Comparison of ENCODE assay signal across 8 cellular contexts in genomic region chr2:71071681-71072398, GRCh38. TPM values are rescaled to one million over a fixed set of nuclear protein-coding genes. Genes with fewer than 3 reads are reported as not detected.
DNase-seq lines count a peak whose midpoint lies in the region; ATAC-seq and TF ChIP-seq lines count a peak whose summit lies in the region.

No MANE protein-coding gene starts in this region.

- intact Hi-C loops in adrenal gland (cut with DNase I), result no loop called here

- CTCF ChIA-PET in T-cell (lab: Charles Lee), result interaction anchor here (0.7 to 1.9 kb wide), 5 partner anchors 10 to 390 kb away, joined by 3 to 9 read pairs (median 3); partner anchors contain the start of genes MCEE (in 1 of the 2) and MPHOSPH10 (in 1 of the 2)

- peak overlapping the region; percentile 98 to 100 for H3K27ac Mint-ChIP-seq in T-cell

- no peaks in the 10 kb centered on the region for H3K27me3 Mint-ChIP-seq in T-cell

- H3K9me3 ChIP-seq in adrenal gland (replicated peaks in 1 of 3), result no peaks in the 10 kb centered on the region

- POLR2A ChIA-PET in T-cell (lab: Charles Lee), result interaction anchor here (0.5 to 1.4 kb wide), 3 partner anchors 59 to 1013 kb away, joined by 3 to 5 read pairs (median 4); partner anchors contain the start of gene MPHOSPH10 (in 1 of the 2)

- peak overlapping the region in 3 of 5 donors; percentile 11 to 62 (median 35) for H3K27ac ChIP-seq in adrenal gland

- 70 to 86% (median 76%) methylated on average over 12 to 14 of the region's 14 CpGs for WGBS in adrenal gland, 4 donors

- H3K36me3 Mint-ChIP-seq in T-cell, result peaks cover 35% of the 10 kb centered on the region

- no peak for TF ChIP-seq POLR2A in adrenal gland (IDR thresholded peaks at IDR 0.05)

- no peak overlapping the region for H3K4me3 ChIP-seq in adrenal gland

- H3K36me3 ChIP-seq in adrenal gland (replicated peaks in 1 of 2), result peaks cover 0 to 36% of the 10 kb centered on the region in 2 donors

- H3K27me3 ChIP-seq in adrenal gland, result no peaks in the 10 kb centered on the region

- peaks cover 65 to 73% (median 72%) of the 10 kb centered on the region in 3 donors for H3K4me1 Mint-ChIP-seq in T-cell

- ATAC-seq in GM18861 (IDR thresholded peaks at IDR 0.05; ENCODE audit: unreplicated experiment) (peak; percentile 45), HG03039 (IDR thresholded peaks at IDR 0.05; ENCODE audit: unreplicated experiment) (peak; percentile 35), T-cell (replicated peaks in 1 of 4) (peak in 1 of 4 experiments; percentile 35), omental fat pad (ENCODE audit: low FRiP score) (no peak)

- DNase-seq in T-cell (peak; percentile 7 to 72 (median 55)), adrenal gland (peak in 2 of 7 donors; percentile 34 to 40), pons (ENCODE audit: low spot score) (peak; percentile 85), COLO668 (lab: John Stamatoyannopoulos, UW; ENCODE audit: unreplicated experiment) (no peak), omental fat pad (ENCODE audit: low spot score) (no peak), SHP77 (lab: John Stamatoyannopoulos, UW) (no peak)

- H3K9me3 Mint-ChIP-seq in T-cell, result no peaks in the 10 kb centered on the region

- TF ChIP-seq CTCF in adrenal gland (IDR thresholded peaks at IDR 0.05) (no peak), omental fat pad (IDR thresholded peaks at IDR 0.05) (no peak)

- H3K4me3 Mint-ChIP-seq in T-cell, result peak overlapping the region; percentile 62 to 96 (median 69)

- peaks cover 14 to 37% of the 10 kb centered on the region in 2 donors for H3K4me1 ChIP-seq in adrenal gland (replicated peaks in 1 of 2)

RNA-seq across cellular contexts. Expression of gene NAGK, which starts 3.4 kb away (rescaled TPM):
- total RNA-seq in T-cell (100 to 1,000 TPM in 3 of 5 donors, 10 to 100 TPM in 2; 89.8 to 124 (median 111) TPM), adrenal gland (100 to 1,000 TPM in 3 of 8 donors, 10 to 100 TPM in 5; 56.8 to 144 (median 85.1) TPM), omental fat pad (100 to 1,000 TPM in 2 of 4 donors, 10 to 100 TPM in 2; 72.1 to 149 (median 121) TPM)
- 100 to 1,000 TPM in 2 of 3 donors, 10 to 100 TPM in 1; 71.7 to 262 (median 203) TPM for polyA plus RNA-seq in adrenal gland

RNA-seq across cellular contexts. Expression of gene MCEE, which starts 58.2 kb away (rescaled TPM):
- total RNA-seq in T-cell (10 to 100 TPM; 13.7 to 22.4 (median 19.5) TPM), adrenal gland (10 to 100 TPM; 20.1 to 44.8 (median 31.5) TPM), omental fat pad (10 to 100 TPM in 3 of 4 donors, 1 to 10 TPM in 1; 5.3 to 23.0 (median 11.9) TPM)
- polyA plus RNA-seq in adrenal gland, result 10 to 100 TPM; 24.7 to 50.7 (median 26.8) TPM

RNA-seq across cellular contexts. Expression of gene MPHOSPH10, which starts 58.6 kb away (rescaled TPM):
- total RNA-seq in T-cell, result 10 to 100 TPM; 34.8 to 49.6 (median 39.9) TPM
- total RNA-seq in adrenal gland, result 10 to 100 TPM in 7 of 8 donors, 1 to 10 TPM in 1; 9.4 to 36.8 (median 21.3) TPM
- polyA plus RNA-seq in adrenal gland, result 10 to 100 TPM; 29.0 to 62.1 (median 44.9) TPM
- 10 to 100 TPM; 17.9 to 38.2 (median 22.4) TPM for total RNA-seq in omental fat pad

Comparison
In these comparisons a context has a peak if more than half of its experiments do, and no peak if none do; other contexts are left out.
1. DNase-seq: peak in T-cell (34 of 34) and pons (single experiment); none in COLO668 (single experiment), omental fat pad (single experiment) and SHP77 (0 of 2).